9 cellular contexts compared by ENCODE assay signal in the genomic region with DNA sequence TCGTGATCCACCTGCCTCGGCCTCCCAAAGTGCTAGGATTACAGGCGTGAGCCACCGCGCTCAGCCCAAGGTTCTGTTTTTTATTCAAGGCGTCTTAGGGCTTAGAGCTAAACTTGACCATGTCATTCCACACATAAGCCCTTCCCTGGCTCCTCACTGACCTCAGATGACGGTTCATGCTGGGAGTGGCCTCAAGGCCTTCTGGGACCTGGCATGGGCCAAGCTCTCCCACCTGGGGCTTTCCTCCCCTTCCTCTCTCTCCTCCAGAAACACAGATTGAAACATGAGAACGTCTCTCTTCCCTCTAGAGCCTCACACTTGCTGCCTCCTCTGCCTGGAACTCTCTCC.
A peak's percentile ranks its signal among the peaks of the same experiment; 100 is the strongest.
DNase-seq lines count a peak whose midpoint lies in the region; TF ChIP-seq lines count a peak whose summit lies in the region.
"Had no signal": no experiment of that assay in that cellular context is flagged by ENCODE, and none has a peak within 500 bp of the region (broad histone marks: within the 10 kb centered on the region; RNA-seq: fewer than 3 reads in every experiment).

No MANE protein-coding gene starts in this region.

- H3F3A ChIP-seq in PC-9 (ENCODE audit: insufficient read depth, low read depth) = peaks cover 33% of the 10 kb centered on the region

- H3K4me1 Mint-ChIP-seq in nephron progenitor cell = peaks cover 57% of the 10 kb centered on the region

- H3K9me2 ChIP-seq in PC-9 (ENCODE audit: insufficient read depth) = no peaks in the 10 kb centered on the region

- H3K36me3 ChIP-seq in BLaER1 = no peaks in the 10 kb centered on the region
- no peaks in the 10 kb centered on the region for H3K36me3 ChIP-seq in PC-9 (ENCODE audit: low read depth)

- H3K4me2 ChIP-seq in BLaER1 = peak overlapping the region; percentile 99
- peak overlapping the region; percentile 80 for H3K4me2 ChIP-seq in PC-9

- H3K4me1 ChIP-seq in BLaER1 = peaks cover 64% of the 10 kb centered on the region
- H3K4me1 ChIP-seq in PC-9 (replicated peaks; ENCODE audit: insufficient read depth) = peaks cover 45% of the 10 kb centered on the region

- peak overlapping the region; percentile 56 for H3K4me3 Mint-ChIP-seq in nephron progenitor cell

- CTCF ChIA-PET in PC-9 (lab: Charles Lee) = interaction anchor here (1.3 kb wide), 1 partner anchor 155 kb away, joined by 3 read pairs; a partner anchor contains a TSS
- CTCF ChIA-PET in GM10248 (lab: Yijun Ruan, JAX) = no interaction called here

- H3K27ac Mint-ChIP-seq in nephron progenitor cell = peak overlapping the region; percentile 92

- H4K20me1 ChIP-seq in BLaER1 = no peaks in the 10 kb centered on the region
- no peaks in the 10 kb centered on the region for H4K20me1 ChIP-seq in PC-9 (ENCODE audit: insufficient read depth)

- no peaks in the 10 kb centered on the region for H3K79me2 ChIP-seq in PC-9 (ENCODE audit: low read depth)

- intact Hi-C loops in PC-9 (cut with micrococcal nuclease; ENCODE audit: unreplicated experiment) = no loop called here

- H3K27me3 ChIP-seq in BLaER1 (no peaks in the 10 kb centered on the region), PC-9 (ENCODE audit: insufficient read depth, low read depth) (no peaks in the 10 kb centered on the region)

- H3K9me3 Mint-ChIP-seq in nephron progenitor cell = peaks cover 11% of the 10 kb centered on the region

- peaks cover 13% of the 10 kb centered on the region for H3K9me3 ChIP-seq in BLaER1
- H3K9me3 ChIP-seq in PC-9 (ENCODE audit: insufficient read depth, low read depth) = peaks cover 12% of the 10 kb centered on the region

- H3K9ac ChIP-seq in BLaER1 = peak overlapping the region; percentile 75; the same call in 1 of the 2 replicates

- H3K4me3 ChIP-seq in BLaER1 (no peak overlapping the region), PC-9 (peak overlapping the region; percentile 43; the same call in 1 of the 2 replicates)

- POLR2A ChIA-PET in PC-9 (lab: Charles Lee; ENCODE audit: unreplicated experiment) (interaction anchor here (0.6 to 2.0 kb wide), 10 partner anchors 49 to 1057 kb away, joined by 3 to 17 read pairs (median 6); a partner anchor contains a TSS), GM10248 (lab: Yijun Ruan, JAX) (interaction anchor here (0.9 kb wide), 1 partner anchor 13 kb away, joined by 3 read pairs; no protein-coding TSS in a partner anchor)

- no peaks in the 10 kb centered on the region for H3K27me3 Mint-ChIP-seq in nephron progenitor cell (ENCODE audit: low read depth, poor library complexity)

- DNase-seq in PC-9 (peak; percentile 89 to 93), epithelial cell of prostate (ENCODE audit: low read depth, low spot score) (peak; percentile 12), nephron progenitor cell (no peak), GM10248 (ENCODE audit: extremely low spot score) (no peak), HUDEP-2 (lab: John Stamatoyannopoulos, UW; ENCODE audit: unreplicated experiment in 76 of 76) (no peak)
- no peak for DNase-seq in stimulated activated CD4-positive, alpha-beta T cell treated with anti-CD3 and anti-CD28 coated beads, Interleukin-15, amount 100 ng/mL, for 24 hours
- no peak for DNase-seq in activated naive CD4-positive, alpha-beta T cell (lab: John Stamatoyannopoulos, UW)
- DNase-seq: NCI-H187 had no signal

- H2AFZ ChIP-seq in PC-9 = peak overlapping the region; percentile 65

- H3K36me3 Mint-ChIP-seq in nephron progenitor cell (ENCODE audit: low read depth) = no peaks in the 10 kb centered on the region

- H3K27ac ChIP-seq in BLaER1 (peak overlapping the region; percentile 84), PC-9 (peak overlapping the region; percentile 94), epithelial cell of prostate (peak overlapping the region; percentile 99)

- BruUV-seq in PC-9 (replicated peaks; lab: Mats Ljungman, UMichigan) = TSS peak; percentile 78

- no peak for TF ChIP-seq CTCF in PC-9 (conservative IDR thresholded peaks at IDR 0.05)
- TF ChIP-seq CTCF in nephron progenitor cell (IDR thresholded peaks at IDR 0.05) = no peak
- TF ChIP-seq CTCF in GM10248 (IDR thresholded peaks at IDR 0.05; ENCODE audit: control extremely low read depth, extremely low read depth, low read depth, missing control alignments) = no peak

Comparison
In these comparisons a context has a peak if more than half of its experiments do, and no peak if none do; other contexts are left out.
1. DNase-seq: peak in PC-9 (2 of 2) and epithelial cell of prostate (single experiment); none in nephron progenitor cell (single experiment), GM10248 (single experiment), HUDEP-2 (0 of 76), stimulated activated CD4-positive, alpha-beta T cell treated with anti-CD3 and anti-CD28 coated beads, Interleukin-15, amount 100 ng/mL, for 24 hours (single experiment) and activated naive CD4-positive, alpha-beta T cell (0 of 4).
2. Peak in every context shown above with its lines, with median percentiles within 50 percentile points of each other: H3K27ac ChIP-seq.